Comparison of ENCODE assay signal across 17 cellular contexts in genomic region chr14:95396221-95396620, GRCh38.
DNase-seq lines count a peak whose midpoint lies in the region; ATAC-seq and TF ChIP-seq lines count a peak whose summit lies in the region.
"Had no signal": no experiment of that assay in that cellular context is flagged by ENCODE, and none has a peak within 500 bp of the region (broad histone marks: within the 10 kb centered on the region; RNA-seq: fewer than 3 reads in every experiment).

No MANE protein-coding gene starts in this region.

- H3K4me3 ChIP-seq in GM12865 (ENCODE audit: low read depth, low read length) = no peak overlapping the region
- H3K4me3 ChIP-seq: PC-9 had no signal

- peaks cover 7% of the 10 kb centered on the region for H3K36me3 Mint-ChIP-seq in stimulated activated memory B cell treated with anti-CD40 and anti-IgM and Interleukin-4, amounts not matched to agents 10 μg/mL and 1 μg/mL and 100 μg/mL, for 72 hours

- peak; percentile 29 for ATAC-seq in esophagus mucosa
- peak; percentile 67 for ATAC-seq in stimulated activated memory B cell treated with anti-CD40 and anti-IgM and Interleukin-4, amounts not matched to agents 10 μg/mL and 1 μg/mL and 100 μg/mL, for 72 hours
- ATAC-seq in HG03354 (IDR thresholded peaks at IDR 0.05; ENCODE audit: poor library complexity, severe bottlenecking, unreplicated experiment) = no peak
- ATAC-seq in GM21619 (IDR thresholded peaks at IDR 0.05; ENCODE audit: unreplicated experiment) = no peak
- ATAC-seq: HCT116, SK-N-SH treated with all-trans-retinoic acid at 6 μM for 48 hours had no signal

- DNase-seq in GM12865 (ENCODE audit: low read depth) = peak; percentile 16
- DNase-seq in NAMALWA (ENCODE audit: low spot score) = peak; percentile 54
- no peak for DNase-seq in NCI-H2171 treated with DMSO at 0.1 percent for 48 hours (lab: John Stamatoyannopoulos, UW)
- DNase-seq: DMS 273 treated with DMSO at 0.1 percent for 48 hours, GOT3, NCI-H1105 treated with DMSO at 0.1 percent for 48 hours, NCI-H187 treated with DMSO at 0.1 percent for 48 hours, NCI-H226, NCI-H524, PC-9, SIG-M5 had no signal

- H3K9me3 Mint-ChIP-seq in stimulated activated memory B cell treated with anti-CD40 and anti-IgM and Interleukin-4, amounts not matched to agents 10 μg/mL and 1 μg/mL and 100 μg/mL, for 72 hours = peaks cover 6% of the 10 kb centered on the region

- H3K27me3 Mint-ChIP-seq in stimulated activated memory B cell treated with anti-CD40 and anti-IgM and Interleukin-4, amounts not matched to agents 10 μg/mL and 1 μg/mL and 100 μg/mL, for 72 hours = no peaks in the 10 kb centered on the region

- H3K4me1 Mint-ChIP-seq in stimulated activated memory B cell treated with anti-CD40 and anti-IgM and Interleukin-4, amounts not matched to agents 10 μg/mL and 1 μg/mL and 100 μg/mL, for 72 hours = peaks cover 11% of the 10 kb centered on the region

- no peak overlapping the region for H3K4me3 Mint-ChIP-seq in stimulated activated memory B cell treated with anti-CD40 and anti-IgM and Interleukin-4, amounts not matched to agents 10 μg/mL and 1 μg/mL and 100 μg/mL, for 72 hours

- TF ChIP-seq CTCF in GM12865 (IDR thresholded peaks at IDR 0.05; ENCODE audit: insufficient read depth, low read depth, low read length, missing control alignments) = no peak

- peak overlapping the region; percentile 80 for H3K27ac Mint-ChIP-seq in stimulated activated memory B cell treated with anti-CD40 and anti-IgM and Interleukin-4, amounts not matched to agents 10 μg/mL and 1 μg/mL and 100 μg/mL, for 72 hours

Comparison
In these comparisons a context has a peak if more than half of its experiments do, and no peak if none do; other contexts are left out.
1. ATAC-seq: peak in esophagus mucosa (single experiment) and stimulated activated memory B cell treated with anti-CD40 and anti-IgM and Interleukin-4, amounts not matched to agents 10 μg/mL and 1 μg/mL and 100 μg/mL, for 72 hours (single experiment); none in HG03354 (single experiment) and GM21619 (single experiment).